Comparison of ENCODE assay signal across 8 cellular contexts in the genomic region with DNA sequence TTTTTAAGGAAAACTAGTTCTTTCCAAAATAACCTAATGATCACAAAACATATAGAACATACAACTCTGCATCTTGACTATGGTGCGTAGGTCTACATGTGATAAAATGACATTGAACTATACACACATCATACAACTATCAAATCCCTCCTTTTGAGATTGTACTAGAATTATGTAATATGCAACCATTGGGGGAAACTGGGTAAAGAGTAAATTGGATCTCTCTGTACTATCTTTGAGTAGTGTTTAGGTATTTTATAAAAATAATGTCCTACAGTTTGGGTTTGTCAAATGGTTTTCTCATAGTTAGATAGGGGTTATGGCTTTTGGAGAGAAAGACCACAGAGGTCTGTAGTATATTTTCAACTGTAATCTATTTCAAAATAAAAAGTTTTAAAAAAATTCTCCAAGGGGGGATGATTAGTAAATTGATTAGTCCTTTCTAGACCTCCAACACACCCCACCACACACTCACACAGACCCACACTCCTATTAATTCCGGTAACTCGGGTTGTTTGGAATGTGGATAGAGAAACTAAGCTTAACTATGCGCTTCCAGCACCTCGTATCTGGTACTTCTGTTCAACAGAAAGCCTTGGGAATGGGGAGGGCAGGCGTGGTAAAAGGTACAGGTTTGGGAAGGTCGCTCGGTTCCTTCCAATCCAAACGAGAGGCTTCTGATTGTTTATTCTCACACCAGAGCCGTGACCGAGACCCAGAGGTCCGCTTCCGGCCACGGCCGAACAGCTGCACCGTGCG. TPM values are rescaled to one million over a fixed set of nuclear protein-coding genes. Genes with fewer than 3 reads are reported as not detected.
A peak's percentile ranks its signal among the peaks of the same experiment; 100 is the strongest.
DNase-seq lines count a peak whose midpoint lies in the region; ATAC-seq and TF ChIP-seq lines count a peak whose summit lies in the region.

No MANE protein-coding gene starts in this region.

- peak; percentile 11 for TF ChIP-seq RAD21 in neural cell (conservative IDR thresholded peaks at IDR 0.05)

- H3K4me3 Mint-ChIP-seq in activated CD4-positive, alpha-beta T cell treated with anti-CD3 and anti-CD28 coated beads, Interleukin-2, amount 10 ng/mL, durations not matched to agents 7 days and 5 days = peak overlapping the region; percentile 79
- H3K4me3 Mint-ChIP-seq in dendritic cell treated with granulocyte-macrophage colony-stimulating factor and Interleukin-4, amounts not matched to agents 40 ng/mL and 50 ng/mL, for 4 days = peak overlapping the region; percentile 94

- no peaks in the 10 kb centered on the region for H3K9me2 ChIP-seq in neural cell (ENCODE audit: insufficient read depth, low read length)

- H3K9me3 Mint-ChIP-seq in activated CD4-positive, alpha-beta T cell treated with anti-CD3 and anti-CD28 coated beads, Interleukin-2, amount 10 ng/mL, durations not matched to agents 7 days and 5 days = no peaks in the 10 kb centered on the region
- no peaks in the 10 kb centered on the region for H3K9me3 Mint-ChIP-seq in dendritic cell treated with granulocyte-macrophage colony-stimulating factor and Interleukin-4, amounts not matched to agents 40 ng/mL and 50 ng/mL, for 4 days

- peak overlapping the region; percentile 95 for H2AFZ ChIP-seq in neural cell (ENCODE audit: low read depth, low read length)

- H3K4me3 ChIP-seq in neural cell (ENCODE audit: low read length) = peak overlapping the region; percentile 82

- peaks cover 32% of the 10 kb centered on the region for H3K79me2 ChIP-seq in neural cell (replicated peaks; ENCODE audit: insufficient read depth, low read length)

- no peaks in the 10 kb centered on the region for H3K36me3 ChIP-seq in neural cell (ENCODE audit: insufficient read depth, low read length)

- no peak for TF ChIP-seq CTCF in neural cell (IDR thresholded peaks at IDR 0.05; ENCODE audit: poor library complexity, severe bottlenecking)

- intact Hi-C loops in dendritic cell treated with granulocyte-macrophage colony-stimulating factor and Interleukin-4, amounts not matched to agents 40 ng/mL and 50 ng/mL, for 4 days (cut with micrococcal nuclease) = loop anchor here (5.0 kb wide), 2 partner anchors 79 to 294 kb away; partner anchors contain the start of genes SPAST and YIPF4

- POLR2A ChIA-PET in activated CD4-positive, alpha-beta T cell treated with anti-CD3 and anti-CD28 coated beads, Interleukin-2, amount 10 ng/mL, durations not matched to agents 7 days and 5 days (lab: Charles Lee) = no interaction called here

- ATAC-seq in GM18861 (IDR thresholded peaks at IDR 0.05; ENCODE audit: unreplicated experiment) = no peak

- no peak for DNase-seq in activated CD4-positive, alpha-beta T cell treated with anti-CD3 and anti-CD28 coated beads, Interleukin-2, amount 10 ng/mL, durations not matched to agents 7 days and 5 days
- DNase-seq in activated CD4-positive, alpha-beta T cell treated with anti-CD3 and anti-CD28 coated beads for 1 hour = no peak
- DNase-seq in NCI-H510A treated with DMSO at 0.1 percent for 48 hours (lab: John Stamatoyannopoulos, UW) = peak; percentile 80
- DNase-seq in SHP77 (lab: John Stamatoyannopoulos, UW) = no peak
- no peak for DNase-seq in COR-L47 (lab: John Stamatoyannopoulos, UW)

- H4K20me1 ChIP-seq in neural cell (ENCODE audit: insufficient read depth) = no peaks in the 10 kb centered on the region

- H3K9me3 ChIP-seq in neural cell (ENCODE audit: low read length) = no peaks in the 10 kb centered on the region

- H3K4me2 ChIP-seq in neural cell (ENCODE audit: low read length) = peak overlapping the region; percentile 49

- H3K4me1 Mint-ChIP-seq in activated CD4-positive, alpha-beta T cell treated with anti-CD3 and anti-CD28 coated beads, Interleukin-2, amount 10 ng/mL, durations not matched to agents 7 days and 5 days = peaks cover 28% of the 10 kb centered on the region
- H3K4me1 Mint-ChIP-seq in dendritic cell treated with granulocyte-macrophage colony-stimulating factor and Interleukin-4, amounts not matched to agents 40 ng/mL and 50 ng/mL, for 4 days (ENCODE audit: low read depth) = peaks cover 26% of the 10 kb centered on the region

- CTCF ChIA-PET in activated CD4-positive, alpha-beta T cell treated with anti-CD3 and anti-CD28 coated beads, Interleukin-2, amount 10 ng/mL, durations not matched to agents 7 days and 5 days (lab: Charles Lee) = interaction anchor here (0.6 kb wide), 1 partner anchor 651 kb away, joined by 3 read pairs; no protein-coding TSS in a partner anchor

- peak overlapping the region; percentile 94 for H3K9ac ChIP-seq in neural cell (ENCODE audit: low read length)

- H3K27ac Mint-ChIP-seq in activated CD4-positive, alpha-beta T cell treated with anti-CD3 and anti-CD28 coated beads, Interleukin-2, amount 10 ng/mL, durations not matched to agents 7 days and 5 days = peak overlapping the region; percentile 90
- H3K27ac Mint-ChIP-seq in dendritic cell treated with granulocyte-macrophage colony-stimulating factor and Interleukin-4, amounts not matched to agents 40 ng/mL and 50 ng/mL, for 4 days = peak overlapping the region; percentile 94

- no peak for TF ChIP-seq EP300 in neural cell (conservative IDR thresholded peaks at IDR 0.05; ENCODE audit: poor library complexity, severe bottlenecking)

- peaks cover 23% of the 10 kb centered on the region for H3K36me3 Mint-ChIP-seq in activated CD4-positive, alpha-beta T cell treated with anti-CD3 and anti-CD28 coated beads, Interleukin-2, amount 10 ng/mL, durations not matched to agents 7 days and 5 days (ENCODE audit: low read depth)
- H3K36me3 Mint-ChIP-seq in dendritic cell treated with granulocyte-macrophage colony-stimulating factor and Interleukin-4, amounts not matched to agents 40 ng/mL and 50 ng/mL, for 4 days (ENCODE audit: low read depth) = peaks cover 26% of the 10 kb centered on the region

- no peaks in the 10 kb centered on the region for H3F3A ChIP-seq in neural cell (ENCODE audit: insufficient read depth, low read length, poor library complexity, severe bottlenecking)

- no peaks in the 10 kb centered on the region for H3K27me3 Mint-ChIP-seq in activated CD4-positive, alpha-beta T cell treated with anti-CD3 and anti-CD28 coated beads, Interleukin-2, amount 10 ng/mL, durations not matched to agents 7 days and 5 days
- H3K27me3 Mint-ChIP-seq in dendritic cell treated with granulocyte-macrophage colony-stimulating factor and Interleukin-4, amounts not matched to agents 40 ng/mL and 50 ng/mL, for 4 days = no peaks in the 10 kb centered on the region

- peak overlapping the region; percentile 95 for H3K27ac ChIP-seq in neural cell (ENCODE audit: low read length)

- H3K27me3 ChIP-seq in neural cell (ENCODE audit: insufficient read depth, low read depth, low read length) = no peaks in the 10 kb centered on the region

TF ChIP-seq in neural cell, 6 proteins besides CTCF, POLR2A, EP300 and RAD21:
- no peak for TF ChIP-seq MXI1 (conservative IDR thresholded peaks at IDR 0.05; ENCODE audit: poor library complexity, severe bottlenecking)
- no peak for TF ChIP-seq POLR2AphosphoS5 (IDR thresholded peaks at IDR 0.05)
- no peak for TF ChIP-seq SMC3 (conservative IDR thresholded peaks at IDR 0.05; ENCODE audit: poor library complexity)
- TF ChIP-seq TAF1 (IDR thresholded peaks at IDR 0.05; ENCODE audit: low read depth) = no peak
- TF ChIP-seq REST (IDR thresholded peaks at IDR 0.05; ENCODE audit: borderline replicate concordance) = no peak
- TF ChIP-seq EZH2 (IDR thresholded peaks at IDR 0.05; ENCODE audit: borderline replicate concordance, insufficient read depth, low read length, poor library complexity, severe bottlenecking) = no peak

RNA-seq across cellular contexts. Expression of gene BIRC6, which starts 0.7 kb away (rescaled TPM):
- total RNA-seq in activated CD4-positive, alpha-beta T cell treated with anti-CD3 and anti-CD28 coated beads, Interleukin-2, amount 10 ng/mL, durations not matched to agents 7 days and 5 days = 100 to 1,000 TPM; 104 to 118 TPM
- 88.0 and 109 TPM in 2 replicates for polyA plus RNA-seq in neural cell
- 342 and 356 TPM in 2 replicates for polyA minus RNA-seq in neural cell
